Comparison of ENCODE assay signal across 8 cellular contexts in the genomic region with DNA sequence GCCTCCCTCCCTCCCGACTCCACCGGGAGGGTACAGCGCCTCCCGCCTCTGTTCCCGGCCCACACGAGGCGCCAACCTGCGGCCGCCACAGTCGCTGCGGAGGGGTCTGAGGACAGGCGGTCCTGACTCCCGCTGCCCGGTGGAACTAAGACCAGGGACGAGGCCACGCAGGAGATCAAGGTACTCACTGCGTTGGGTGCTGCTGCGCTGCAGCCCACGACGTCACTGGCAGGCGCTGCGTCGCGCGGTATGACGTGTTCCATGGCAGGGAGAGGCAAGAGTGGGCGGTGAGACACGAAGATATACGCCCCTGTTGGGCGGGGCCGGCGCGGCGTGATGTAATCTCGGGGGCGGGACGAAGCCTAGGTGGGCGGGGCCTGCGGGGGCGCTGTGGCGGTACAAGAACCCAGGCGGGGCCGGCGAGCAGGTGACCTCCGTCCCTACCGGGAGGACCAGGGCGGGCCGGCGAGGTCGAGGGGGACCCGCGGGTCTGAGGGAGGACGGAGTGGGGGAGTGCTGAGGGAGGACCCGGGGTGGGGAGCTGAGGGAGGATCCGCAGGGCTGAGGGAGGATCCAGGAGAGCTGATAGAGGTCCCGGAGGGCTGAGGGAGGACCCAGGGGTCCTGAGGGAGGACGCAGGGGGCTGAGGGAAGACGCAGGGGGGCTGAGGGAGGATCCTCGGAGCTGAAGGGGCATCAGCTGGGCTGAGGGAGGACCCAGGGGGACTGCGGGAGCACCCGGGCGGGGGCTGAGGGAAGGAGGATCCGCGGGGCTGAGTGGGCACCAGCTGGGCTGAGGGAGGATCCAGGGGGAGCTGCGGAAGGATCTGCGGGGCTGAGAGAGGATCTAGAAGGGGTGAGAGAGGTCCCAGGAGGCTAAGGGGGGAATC. TPM values are rescaled to one million over a fixed set of nuclear protein-coding genes. Genes with fewer than 3 reads are reported as not detected.
DNase-seq lines count a peak whose midpoint lies in the region; ATAC-seq, FAIRE-seq and TF ChIP-seq lines count a peak whose summit lies in the region.

A gene (minus strand): TSS at position 227 of the 889 bp plus-strand sequence. CDS start 1,039 bp downstream, outside the sequence.

- CTCF ChIA-PET in AG04450 (lab: Charles Lee): interaction anchor here (0.6 to 2.7 kb wide), 6 partner anchors 10 to 361 kb away, joined by 3 to 20 read pairs (median 4); a partner anchor contains a TSS

- peak within 1 kb of the TSS; percentile 97 for H3K4me3 ChIP-seq in AG04450 (ENCODE audit: low read depth, low read length)
- peak within 1 kb of the TSS; percentile 96 for H3K4me3 ChIP-seq in WI38 (ENCODE audit: low read depth, low read length)
- H3K4me3 ChIP-seq in bronchial epithelial cell (ENCODE audit: low read depth, low read length): peak within 1 kb of the TSS; percentile 97

- peak; percentile 83 for DNase-seq in AG04450 (ENCODE audit: low read depth, low spot score)
- DNase-seq in NCI-H2227 treated with DMSO at 0.1 percent for 48 hours (lab: John Stamatoyannopoulos, UW): peak; percentile 93
- peak; percentile 91 for DNase-seq in bronchial epithelial cell (ENCODE audit: low read depth)
- DNase-seq in iPS-NIHi7 (ENCODE audit: extremely low spot score): peak; percentile 97
- peak; percentile 93 for DNase-seq in smooth muscle cell of the brain vasculature (ENCODE audit: low read depth, low spot score)

- peaks cover 4% of the 10 kb centered on the region for H3K36me3 ChIP-seq in bronchial epithelial cell (ENCODE audit: control insufficient read depth, insufficient read depth, low read length)

- H3K27ac ChIP-seq in AG04450 (ENCODE audit: low read depth, low read length): peak within 1 kb of the TSS; percentile 57

- no peaks in the 10 kb centered on the region; the same call in 1 of the 2 replicates for H3K9me3 ChIP-seq in AG04450 (ENCODE audit: control insufficient read depth, insufficient read depth, low read length)

- ATAC-seq in GM18909 (IDR thresholded peaks at IDR 0.05; ENCODE audit: poor library complexity, unreplicated experiment): peak; percentile 91
- peak; percentile 91 for ATAC-seq in HG03175 (IDR thresholded peaks at IDR 0.05; ENCODE audit: unreplicated experiment)

- H3K27me3 ChIP-seq in AG04450 (ENCODE audit: control insufficient read depth, insufficient read depth, low read length) (no peaks in the 10 kb centered on the region), bronchial epithelial cell (ENCODE audit: control insufficient read depth, insufficient read depth, low read length) (no peaks in the 10 kb centered on the region)

- FAIRE-seq in bronchial epithelial cell (lab: Jason Lieb, UNC): no peak

- POLR2A ChIA-PET in AG04450 (lab: Yijun Ruan, JAX): interaction anchor here (0.6 to 1.6 kb wide), 2 partner anchors 31 to 104 kb away, joined by 4 to 7 read pairs; a partner anchor contains a TSS

- TF ChIP-seq CTCF in AG04450 (IDR thresholded peaks at IDR 0.05; ENCODE audit: low read depth, low read length) (peak; percentile 13; the same call in 1 of the 2 replicates), WI38 (IDR thresholded peaks at IDR 0.05; ENCODE audit: low read depth, low read length) (no peak), bronchial epithelial cell (IDR thresholded peaks at IDR 0.05; ENCODE audit: insufficient read depth, low read length, severe bottlenecking) (peak; percentile 17)

RNA-seq across cellular contexts. Expression of the gene that starts here (rescaled TPM):
- polyA plus RNA-seq in AG04450 (2011; rRNA removed): 33.4 and 52.9 TPM in 2 replicates
- 11.7 and 13.5 TPM in 2 replicates for polyA minus RNA-seq in AG04450 (2011; rRNA and poly(A)+ RNA removed)
- total RNA-seq in bronchial epithelial cell: 43.2 and 87.7 TPM in 2 replicates

Comparison
In these comparisons a context has a peak if more than half of its experiments do, and no peak if none do; other contexts are left out.
1. Peak in every context shown above with its lines: DNase-seq, ATAC-seq, H3K4me3 ChIP-seq and H3K27ac ChIP-seq.